Comparison of ENCODE assay signal across 9 cellular contexts in the genomic region with DNA sequence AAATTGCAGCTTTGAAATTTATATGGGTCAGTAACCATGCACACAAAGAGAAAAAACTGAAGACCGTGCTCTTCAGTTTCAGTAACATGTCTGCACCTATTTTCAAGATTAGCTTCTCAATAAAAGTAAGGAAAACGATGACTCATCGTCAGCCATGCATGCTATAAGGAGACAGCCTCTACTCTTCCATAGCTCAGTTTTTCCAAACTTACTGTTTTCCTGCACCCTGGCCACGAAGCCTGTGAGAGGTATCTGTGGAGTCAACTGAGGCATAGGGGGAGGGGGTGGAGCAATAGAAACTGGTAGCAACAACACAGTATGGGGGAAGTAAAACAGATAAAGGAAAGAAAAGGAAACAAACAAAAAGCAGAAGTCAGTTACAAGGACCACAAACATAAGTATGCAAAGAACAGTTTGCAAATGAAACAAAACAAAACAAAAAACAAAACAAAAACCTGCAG. TPM values are rescaled to one million over a fixed set of nuclear protein-coding genes. Genes with fewer than 3 reads are reported as not detected.
DNase-seq lines count a peak whose midpoint lies in the region; ATAC-seq and TF ChIP-seq lines count a peak whose summit lies in the region.
"Had no signal": no experiment of that assay in that cellular context is flagged by ENCODE, and none has a peak within 500 bp of the region (broad histone marks: within the 10 kb centered on the region; RNA-seq: fewer than 3 reads in every experiment).

No MANE protein-coding gene starts in this region.

- H3K79me2 ChIP-seq in OCI-LY1 (ENCODE audit: insufficient read depth, low read length), result no peaks in the 10 kb centered on the region

- peak; percentile 90 for ATAC-seq in HG02870 (IDR thresholded peaks at IDR 0.05; ENCODE audit: unreplicated experiment)
- no peak for ATAC-seq in heart left ventricle
- no peak for ATAC-seq in gastroesophageal sphincter

- H3K27ac ChIP-seq in OCI-LY1 (ENCODE audit: low read depth, low read length, poor library complexity, severe bottlenecking) (peak overlapping the region; percentile 67), heart left ventricle (peak overlapping the region in 1 of 12 donors; percentile 39), gastroesophageal sphincter (no peak overlapping the region)
- H3K27ac ChIP-seq: 22Rv1 had no signal

- DNase-seq in DMS 273 (lab: John Stamatoyannopoulos, UW; ENCODE audit: unreplicated experiment) (peak; percentile 4), DMS 273 treated with DMSO at 0.1 percent for 48 hours (lab: John Stamatoyannopoulos, UW) (no peak), fibroblast of peridontal ligament (ENCODE audit: extremely low read depth) (peak; percentile 43), heart left ventricle (no peak), NCI-H2029 (lab: John Stamatoyannopoulos, UW) (no peak)

- H3K9me3 ChIP-seq in OCI-LY1 (ENCODE audit: low read length), result no peaks in the 10 kb centered on the region
- no peaks in the 10 kb centered on the region for H3K9me3 ChIP-seq in heart left ventricle
- H3K9me3 ChIP-seq in gastroesophageal sphincter, result no peaks in the 10 kb centered on the region

- intact Hi-C loops in heart left ventricle (cut with DNase I), result no loop called here

- H3K9me2 ChIP-seq in OCI-LY1 (ENCODE audit: low read depth, low read length), result no peaks in the 10 kb centered on the region

- no peak for TF ChIP-seq EP300 in gastroesophageal sphincter (IDR thresholded peaks at IDR 0.05)

- H3K4me2 ChIP-seq in OCI-LY1 (ENCODE audit: low read length), result no peak overlapping the region

- TF ChIP-seq POLR2A in heart left ventricle (IDR thresholded peaks at IDR 0.05) (no peak), gastroesophageal sphincter (IDR thresholded peaks at IDR 0.05) (no peak)

- H3K36me3 ChIP-seq in OCI-LY1 (ENCODE audit: insufficient read depth, low read length) (peaks cover 81% of the 10 kb centered on the region), heart left ventricle (peaks cover 0 to 67% (median 36%) of the 10 kb centered on the region in 9 donors), gastroesophageal sphincter (peaks cover 0 to 45% of the 10 kb centered on the region in 2 donors)

- TF ChIP-seq CTCF in OCI-LY1 (IDR thresholded peaks at IDR 0.05; ENCODE audit: low read length), result no peak
- no peak for TF ChIP-seq CTCF in heart left ventricle (IDR thresholded peaks at IDR 0.05)
- TF ChIP-seq CTCF in gastroesophageal sphincter (IDR thresholded peaks at IDR 0.05), result no peak

- H3F3A ChIP-seq in OCI-LY1 (ENCODE audit: insufficient read depth, low read length), result 0 out of 2 replicates have a peak, but pooled peaks cover 3% of the 10 kb centered on the region

- H3K4me1 ChIP-seq in OCI-LY1 (ENCODE audit: insufficient read depth, low read length, severe bottlenecking), result peaks cover 21% of the 10 kb centered on the region
- H3K4me1 ChIP-seq in heart left ventricle, result peaks cover 0 to 11% (median 0%) of the 10 kb centered on the region in 12 donors
- H3K4me1 ChIP-seq in gastroesophageal sphincter, result no peaks in the 10 kb centered on the region

- WGBS in heart left ventricle, 4 donors, result 71 to 89% (median 82%) methylated on average over 4 of the region's 4 CpGs
- 74 to 77% methylated on average over 3 to 4 of the region's 4 CpGs for WGBS in gastroesophageal sphincter (ENCODE audit: low coverage in 1 of 2), 2 donors

- no peak overlapping the region for H3K4me3 ChIP-seq in OCI-LY1 (ENCODE audit: low read depth, low read length, poor library complexity, severe bottlenecking)
- H3K4me3 ChIP-seq in heart left ventricle, result no peak overlapping the region
- no peak overlapping the region for H3K4me3 ChIP-seq in gastroesophageal sphincter

- no peak overlapping the region for H2AFZ ChIP-seq in OCI-LY1 (ENCODE audit: low read length)

- H4K20me1 ChIP-seq in OCI-LY1 (ENCODE audit: insufficient read depth, low read length), result no peaks in the 10 kb centered on the region

- H3K27me3 ChIP-seq in OCI-LY1 (ENCODE audit: insufficient read depth, low read length) (no peaks in the 10 kb centered on the region), heart left ventricle (no peaks in the 10 kb centered on the region), gastroesophageal sphincter (no peaks in the 10 kb centered on the region)

- H3K9ac ChIP-seq in OCI-LY1 (ENCODE audit: low read length), result no peak overlapping the region

RNA-seq across cellular contexts. Expression of a gene that starts 58.0 kb away (rescaled TPM):
- total RNA-seq in heart left ventricle (1 to 10 TPM; 1.8 to 7.3 (median 4.3) TPM), gastroesophageal sphincter (1 to 10 TPM; 3.0 to 5.8 (median 4.0) TPM)
- polyA plus RNA-seq in heart left ventricle, result 10 to 100 TPM in 1 of 2 donors, 1 to 10 TPM in 1; 8.1 to 13.5 TPM

Comparison
In these comparisons a context has a peak if more than half of its experiments do, and no peak if none do; other contexts are left out.
1. DNase-seq: peak in DMS 273 (single experiment) and fibroblast of peridontal ligament (single experiment); none in DMS 273 treated with DMSO at 0.1 percent for 48 hours (single experiment), heart left ventricle (0 of 5) and NCI-H2029 (single experiment).